ENCODE assay signal across 25 cellular contexts in the genomic region with DNA sequence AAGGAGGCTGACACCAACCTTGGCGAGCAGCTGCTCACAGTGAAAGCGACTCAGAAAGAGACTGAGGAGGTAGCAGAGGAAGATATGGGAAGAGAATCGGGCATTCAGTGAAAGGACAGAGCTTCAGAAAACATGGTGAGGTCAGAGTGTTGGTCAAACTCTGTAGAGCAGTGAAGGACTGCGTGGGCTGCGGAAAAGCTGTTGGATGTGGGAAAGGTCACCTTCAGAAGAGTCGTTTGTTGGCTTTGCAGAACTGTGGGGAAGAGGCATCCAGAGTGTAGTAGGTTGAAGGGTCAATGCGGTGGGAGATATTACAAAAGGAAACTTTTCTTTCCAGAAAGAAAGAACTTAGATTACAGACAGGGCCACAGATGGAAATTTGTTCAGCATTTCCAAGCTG. TPM values are rescaled to one million over a fixed set of nuclear protein-coding genes. Genes with fewer than 3 reads are reported as not detected.
DNase-seq lines count a peak whose midpoint lies in the region; ATAC-seq, FAIRE-seq and TF ChIP-seq lines count a peak whose summit lies in the region.
"Had no signal": no experiment of that assay in that cellular context is flagged by ENCODE, and none has a peak within 500 bp of the region (broad histone marks: within the 10 kb centered on the region; RNA-seq: fewer than 3 reads in every experiment).

No MANE protein-coding gene starts in this region.

- H3K23ac ChIP-seq in mesenchymal stem cell (ENCODE audit: low read length in 2 of 2), result no peak overlapping the region

- H2BK120ac ChIP-seq in mesenchymal stem cell (ENCODE audit: low read depth, low read length), result peak overlapping the region; percentile 4

- H3K4me1 ChIP-seq in K562 (replicated peaks in 1 of 2; ENCODE audit: control insufficient read depth in 2 of 2, insufficient read depth in 2 of 2, low read length in 2 of 2) (no peaks in the 10 kb centered on the region; a peak in 1 of 5 replicates), mesenchymal stem cell (ENCODE audit: control insufficient read depth, insufficient read depth, low read depth, low read length) (no peaks in the 10 kb centered on the region), upper lobe of left lung (peaks cover 17 to 34% (median 29%) of the 10 kb centered on the region in 4 donors)
- H3K4me1 ChIP-seq: Caco-2 had no signal

- H2AFZ ChIP-seq in K562 (ENCODE audit: low read depth, low read length) (no peak overlapping the region), mesenchymal stem cell (ENCODE audit: low read depth, low read length) (no peak overlapping the region)
- H2AFZ ChIP-seq: PC-9 had no signal

- H3K4me2 ChIP-seq in K562 (ENCODE audit: insufficient read depth, low read length), result no peak overlapping the region
- no peak overlapping the region for H3K4me2 ChIP-seq in mesenchymal stem cell (ENCODE audit: low read length, poor library complexity, severe bottlenecking)
- H3K4me2 ChIP-seq: BLaER1 treated with 17β-estradiol and CSF1 and Interleukin-3, amounts not matched to agents 10 nM and 100 nM; PC-9 had no signal

- in situ Hi-C loops in K562 (cut with MboI), result no loop called here

- H4K8ac ChIP-seq in mesenchymal stem cell (ENCODE audit: low read length), result peak overlapping the region; percentile 85

- H2BK5ac ChIP-seq in mesenchymal stem cell (ENCODE audit: low read depth, low read length, poor library complexity, severe bottlenecking), result no peak overlapping the region

- H2AK5ac ChIP-seq in mesenchymal stem cell (ENCODE audit: low read length, severe bottlenecking), result no peak overlapping the region

- H4K20me1 ChIP-seq in K562 (replicated peaks; ENCODE audit: control insufficient read depth, insufficient read depth, low read length), result no peaks in the 10 kb centered on the region; the same call in none of the 2 replicates
- H4K20me1 ChIP-seq: BLaER1 treated with 17β-estradiol and CSF1 and Interleukin-3, amounts not matched to agents 10 nM and 100 nM had no signal

- no peaks in the 10 kb centered on the region for H3K79me1 ChIP-seq in mesenchymal stem cell (replicated peaks; ENCODE audit: low read length, poor library complexity, severe bottlenecking)

- H3K36me3 ChIP-seq in K562 (ENCODE audit: control insufficient read depth, insufficient read depth, low read length), result no peaks in the 10 kb centered on the region
- peaks cover 6 to 56% of the 10 kb centered on the region in 2 experiments for H3K36me3 ChIP-seq in mesenchymal stem cell (ENCODE audit: control insufficient read depth in 1 of 2, insufficient read depth in 2 of 2, low read depth in 1 of 2, low read length in 2 of 2)
- no peaks in the 10 kb centered on the region for H3K36me3 ChIP-seq in upper lobe of left lung
- H3K36me3 ChIP-seq: BLaER1 treated with 17β-estradiol and CSF1 and Interleukin-3, amounts not matched to agents 10 nM and 100 nM had no signal

- no peak for DNase-seq in HFFc6
- no peak for DNase-seq in K562 (ENCODE audit: extremely low read depth in 1 of 4, low spot score in 3 of 4)
- DNase-seq in mesenchymal stem cell, result no peak
- DNase-seq in upper lobe of left lung, result no peak
- no peak for DNase-seq in stimulated activated naive CD4-positive, alpha-beta T cell treated with Interleukin-2 at 50 U/mL for 16 hours (lab: John Stamatoyannopoulos, UW)
- no peak for DNase-seq in islet precursor cell
- DNase-seq: Caco-2; CD4-positive, alpha-beta memory T cell; DMS 273 treated with DMSO at 0.1 percent for 48 hours; DMS79 treated with DMSO at 0.1 percent for 48 hours; H7; KBM-7; MM.1S; NCI-H1048; NCI-H1417 treated with DMSO at 0.1 percent for 48 hours; NCI-H187 treated with DMSO at 0.1 percent for 48 hours; NCI-H2227 treated with DMSO at 0.1 percent for 48 hours; NCI-H510A; NCI-H748 treated with DMSO at 0.1 percent for 48 hours; PC-9; RPMI8226; SHP77 treated with DMSO at 0.1 percent for 48 hours; SK-N-SH had no signal

- H3K27ac ChIP-seq in K562 (ENCODE audit: extremely low read depth, low read depth, low read length) (no peak overlapping the region), mesenchymal stem cell (ENCODE audit: low read length, poor library complexity, severe bottlenecking) (no peak overlapping the region), upper lobe of left lung (peak overlapping the region; percentile 6 to 73 (median 17))
- H3K27ac ChIP-seq: BLaER1 treated with 17β-estradiol and CSF1 and Interleukin-3, amounts not matched to agents 10 nM and 100 nM; PC-9 had no signal

- peaks cover 2% of the 10 kb centered on the region; the same call in 1 of the 2 replicates for H3K27me3 Mint-ChIP-seq in HFFc6 (ENCODE audit: insufficient read depth)
- H3K27me3 Mint-ChIP-seq: CD4-positive, alpha-beta memory T cell had no signal

- BruUV-seq in K562 (replicated peaks; lab: Mats Ljungman, UMichigan), result no TSS peak

- WGBS in K562 (ENCODE audit: insufficient coverage, low coverage, missing lambda C conversion rate), result 0% methylated on average over 7 of the region's 7 CpGs
- 96% methylated on average over 7 of the region's 7 CpGs for WGBS in mesenchymal stem cell
- WGBS in upper lobe of left lung, 2 donors, result 87% methylated on average over 7 of the region's 7 CpGs

- peak overlapping the region; percentile 96 for H3K27ac Mint-ChIP-seq in HFFc6

- no peak for TF ChIP-seq POLR2A in K562 (conservative IDR thresholded peaks at IDR 0.05)
- TF ChIP-seq POLR2A in upper lobe of left lung (IDR thresholded peaks at IDR 0.05), result no peak

- H3K27me3 ChIP-seq in K562 (ENCODE audit: control insufficient read depth in 2 of 2, insufficient read depth in 2 of 2, low read length in 2 of 2) (peaks cover 6 to 45% of the 10 kb centered on the region in 2 experiments), mesenchymal stem cell (ENCODE audit: control insufficient read depth in 1 of 2, insufficient read depth in 1 of 2, low read length in 2 of 2) (no peaks in the 10 kb centered on the region), upper lobe of left lung (no peaks in the 10 kb centered on the region)
- H3K27me3 ChIP-seq: BLaER1 treated with 17β-estradiol and CSF1 and Interleukin-3, amounts not matched to agents 10 nM and 100 nM had no signal

- FAIRE-seq in K562 (lab: Jason Lieb, UNC), result no peak

- no peaks in the 10 kb centered on the region for H3K79me2 ChIP-seq in K562 (ENCODE audit: control insufficient read depth, insufficient read depth, low read length)

- H3K14ac ChIP-seq in mesenchymal stem cell (ENCODE audit: low read length in 2 of 2), result no peak overlapping the region

- no peak overlapping the region for H2BK15ac ChIP-seq in mesenchymal stem cell (ENCODE audit: low read depth, poor library complexity, severe bottlenecking)

- H4K91ac ChIP-seq in mesenchymal stem cell (ENCODE audit: low read length), result peak overlapping the region; percentile 90

- no peaks in the 10 kb centered on the region for H3K9me1 ChIP-seq in K562 (ENCODE audit: control insufficient read depth, insufficient read depth, low read length)

- ATAC-seq in K562, result no peak
- no peak for ATAC-seq in upper lobe of left lung (ENCODE audit: low FRiP score in 2 of 2)
- no peak for ATAC-seq in HG03460 (IDR thresholded peaks at IDR 0.05; ENCODE audit: unreplicated experiment)

- CTCF ChIA-PET in K562 (lab: Yijun Ruan, JAX; ENCODE audit: low intra/inter-chr PET ratio), result no interaction called here

- no peak overlapping the region for H3K9ac ChIP-seq in K562 (ENCODE audit: insufficient read depth in 1 of 2, low read depth in 2 of 2, low read length in 2 of 2)
- no peak overlapping the region for H3K9ac ChIP-seq in mesenchymal stem cell (ENCODE audit: low read length)
- H3K9ac ChIP-seq: BLaER1 treated with 17β-estradiol and CSF1 and Interleukin-3, amounts not matched to agents 10 nM and 100 nM had no signal

- H3K36me3 Mint-ChIP-seq in HFFc6 (ENCODE audit: low read depth), result peaks cover 54% of the 10 kb centered on the region
- H3K36me3 Mint-ChIP-seq: CD4-positive, alpha-beta memory T cell had no signal

- peak overlapping the region; percentile 77 to 91 for H3K18ac ChIP-seq in mesenchymal stem cell (ENCODE audit: low read depth in 1 of 2, low read length in 2 of 2)

- peaks cover 70% of the 10 kb centered on the region for H3K4me1 Mint-ChIP-seq in HFFc6 (ENCODE audit: low read depth)

- H2BK12ac ChIP-seq in mesenchymal stem cell (ENCODE audit: low read length in 2 of 2), result peak overlapping the region; percentile 97 to 99

- POLR2A ChIA-PET in K562 (lab: Yijun Ruan, JAX), result interaction anchor here (0.6 to 2.7 kb wide), 3 partner anchors 9 to 1179 kb away, joined by 4 to 11 read pairs (median 6); no protein-coding TSS in a partner anchor

- TF ChIP-seq EP300 in K562 (IDR thresholded peaks at IDR 0.05; ENCODE audit: low read length) (no peak), upper lobe of left lung (IDR thresholded peaks at IDR 0.05) (no peak)

- peak overlapping the region; percentile 16; the same call in 1 of the 2 replicates for H3K4me3 Mint-ChIP-seq in HFFc6
- H3K4me3 Mint-ChIP-seq: CD4-positive, alpha-beta memory T cell had no signal

- intact Hi-C loops in K562 (cut with micrococcal nuclease), result no loop called here

- H3K4ac ChIP-seq in mesenchymal stem cell (ENCODE audit: low read depth in 1 of 2, low read length in 2 of 2), result peak overlapping the region; percentile 20 to 95

- H3K9me3 ChIP-seq in K562 (replicated peaks; ENCODE audit: control insufficient read depth, insufficient read depth, low read depth, low read length) (no peaks in the 10 kb centered on the region), mesenchymal stem cell (ENCODE audit: control insufficient read depth, low read length) (no peaks in the 10 kb centered on the region), upper lobe of left lung (no peaks in the 10 kb centered on the region)
- H3K9me3 ChIP-seq: BLaER1 treated with 17β-estradiol and CSF1 and Interleukin-3, amounts not matched to agents 10 nM and 100 nM; Caco-2; SK-N-SH had no signal

- no peaks in the 10 kb centered on the region for H3K9me3 Mint-ChIP-seq in HFFc6

- TF ChIP-seq CTCF in HFFc6 (IDR thresholded peaks at IDR 0.05) (no peak), K562 (IDR thresholded peaks at IDR 0.05 in 2 of 3, conservative IDR thresholded peaks at IDR 0.05 in 1 of 3; ENCODE audit: insufficient read depth in 2 of 3, low read depth in 1 of 3, low read length in 3 of 3) (no peak), upper lobe of left lung (IDR thresholded peaks at IDR 0.05) (no peak)

- no peak for TF ChIP-seq RAD21 in K562 (CRISPR knock-in tag; conservative IDR thresholded peaks at IDR 0.05 in 1 of 2, IDR thresholded peaks at IDR 0.05 in 1 of 2)

- H3K4me3 ChIP-seq in K562, result no peak overlapping the region
- H3K4me3 ChIP-seq in mesenchymal stem cell (ENCODE audit: insufficient read depth in 1 of 2, low read depth in 1 of 2, low read length in 2 of 2), result no peak overlapping the region
- no peak overlapping the region for H3K4me3 ChIP-seq in upper lobe of left lung
- H3K4me3 ChIP-seq: BLaER1 treated with 17β-estradiol and CSF1 and Interleukin-3, amounts not matched to agents 10 nM and 100 nM; PC-9 had no signal

RNA-seq across cellular contexts. Expression of gene AFAP1L1, which starts 58.4 kb away (rescaled TPM):
- total RNA-seq in HFFc6 (2021; fragmentation: NEBNext Ultra II Directional; extraction: Animal tissue kit (Norgen Biotek cat#: 25700)), result 1 to 10 TPM; 3.2 to 7.5 (median 5.4) TPM
- not detected in 2 replicates for total RNA-seq in K562 (2011; cell fraction: chromatin; rRNA removed; ENCODE audit: low replicate concordance)
- total RNA-seq in K562 (2011; cell fraction: nucleolus; rRNA removed), result under 0.01 TPM in 1 of 2 replicates, not detected in the other
- 0.07 TPM in 1 of 2 replicates, not detected in the other for total RNA-seq in K562 (2011; cell fraction: nucleoplasm; rRNA removed)
- total RNA-seq in K562 (2014; rRNA removed), result 0.12 TPM in 1 of 2 replicates, not detected in the other
- 0.48 TPM in 1 of 2 replicates, not detected in the other for total RNA-seq in K562 (2014; rRNA removed; fragmentation: Illumina TruSeq; extraction: Trizol)
- total RNA-seq in K562 (2015; rRNA removed; fragmentation: Illumina TruSeq; extraction: Trizol), result 0.04 TPM in 1 of 2 replicates, not detected in the other
- total RNA-seq in K562 (2021), result 0.07 and 0.13 TPM in 2 replicates
- polyA plus RNA-seq in K562 (2011; rRNA removed), result 0.04 TPM in 1 of 2 replicates, not detected in the other
- polyA plus RNA-seq in K562 (2011; cell fraction: cytosol; rRNA removed), result 0.01 TPM in 2 replicates
- not detected in 2 replicates for polyA plus RNA-seq in K562 (2011; cell fraction: nucleus; rRNA removed)
- 0.07 and 0.10 TPM in 2 replicates for polyA plus RNA-seq in K562 (2012)
- polyA plus RNA-seq in K562 (2014; fragmentation: Illumina TruSeq; extraction: Trizol), result 0.03 and 0.10 TPM in 2 replicates
- polyA plus RNA-seq in K562 (2014; fragmentation: Nextera tagmentation; extraction: Ambion mirVana), result under 1 TPM; 0.01 to 0.03 TPM
- 0.12 TPM in 1 of 2 replicates, not detected in the other for polyA plus RNA-seq in K562 (2014; rRNA removed)
- polyA minus RNA-seq in K562 (2011; rRNA and poly(A)+ RNA removed), result not detected in 2 replicates
- not detected in 2 replicates for polyA minus RNA-seq in K562 (2011; cell fraction: cytosol; rRNA and poly(A)+ RNA removed)
- polyA minus RNA-seq in K562 (2011; cell fraction: nucleus; rRNA and poly(A)+ RNA removed), result not detected in 2 replicates
- polyA plus RNA-seq in mesenchymal stem cell (2013, experiment 1 of 2), result 10.1 TPM
- polyA plus RNA-seq in mesenchymal stem cell (2013, experiment 2 of 2), result 9.8 TPM
- 10 to 100 TPM; 15.1 to 40.8 (median 26.5) TPM for total RNA-seq in upper lobe of left lung
- total RNA-seq: CD4-positive, alpha-beta memory T cell had no signal
- polyA plus RNA-seq: CD4-positive, alpha-beta memory T cell had no signal

Comparison
In these comparisons a context has a peak if more than half of its experiments do, and no peak if none do; other contexts are left out.
1. H3K27ac ChIP-seq: peak in upper lobe of left lung (4 of 4); none in K562 (single experiment) and mesenchymal stem cell (single experiment).